In the genomic region with DNA sequence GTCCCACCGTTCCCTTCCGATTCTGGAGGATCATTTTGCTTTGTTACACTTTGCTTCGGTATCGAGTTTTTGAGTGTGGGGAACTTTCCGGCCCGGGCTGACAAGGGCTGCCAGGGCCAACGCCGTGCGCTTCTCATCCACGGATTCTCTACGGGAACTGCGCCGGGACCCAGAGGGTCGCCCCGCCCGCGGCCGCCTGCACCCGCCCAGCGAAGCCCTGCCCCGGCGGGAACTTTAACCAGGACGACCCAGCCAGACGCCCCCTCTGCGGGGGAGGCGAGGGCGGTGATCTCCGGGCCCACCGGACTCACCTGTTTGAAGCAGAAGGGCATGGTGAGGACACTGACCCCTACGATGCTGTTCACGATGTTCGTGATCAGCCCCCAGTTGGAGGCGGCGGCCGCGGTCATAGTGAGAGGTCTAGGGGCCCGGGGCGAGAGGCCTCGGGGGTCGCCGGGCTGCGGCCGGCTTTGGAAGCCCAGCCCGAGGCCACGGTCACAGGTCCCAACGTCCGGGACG, we compare ENCODE assay signal across 8 cellular contexts. TPM values are rescaled to one million over a fixed set of nuclear protein-coding genes. Genes with fewer than 3 reads are reported as not detected.
DNase-seq lines count a peak whose midpoint lies in the region; ATAC-seq and TF ChIP-seq lines count a peak whose summit lies in the region.

No MANE protein-coding gene starts in this region.

- intact Hi-C loops in mucosa of descending colon (cut with DNase I, micrococcal nuclease) = loop anchor here in 1 of 2 donors (5.0 kb wide), 1 partner anchor 178 kb away; no protein-coding TSS in a partner anchor

- peak; percentile 40 for ATAC-seq in mucosa of descending colon

- H3K27ac ChIP-seq in duodenal mucosa (ENCODE audit: low read depth, low read length) = peak overlapping the region; percentile 87

- H3K4me3 ChIP-seq in duodenal mucosa (ENCODE audit: low read depth in 1 of 2, low read length in 2 of 2) (peak overlapping the region; percentile 80 to 85), mucosa of descending colon (peak overlapping the region; percentile 77)

- no peaks in the 10 kb centered on the region for H3K9me3 Mint-ChIP-seq in HFFc6

- in situ Hi-C loops in SK-MEL-5 (cut with HindIII; ENCODE audit: low pct_unique_long_range_greater_than_20kb, low sequenced_read_pairs) = no loop called here

- peak overlapping the region; percentile 85 to 87 for H3K9ac ChIP-seq in duodenal mucosa (ENCODE audit: low read depth in 1 of 2, low read length in 2 of 2)

- H3K27me3 ChIP-seq in duodenal mucosa (ENCODE audit: control insufficient read depth in 1 of 2, insufficient read depth in 2 of 2, low read length in 2 of 2) = no peaks in the 10 kb centered on the region

- peak overlapping the region; percentile 94 for H3K4me3 Mint-ChIP-seq in HFFc6

- TF ChIP-seq CTCF in HFFc6 (IDR thresholded peaks at IDR 0.05) (no peak), mucosa of descending colon (IDR thresholded peaks at IDR 0.05) (no peak)

- H3K27ac Mint-ChIP-seq in HFFc6 = peak overlapping the region; percentile 75

- peaks cover 6 to 14% of the 10 kb centered on the region in 2 donors for H3K36me3 ChIP-seq in duodenal mucosa (ENCODE audit: control insufficient read depth in 1 of 2, insufficient read depth in 2 of 2, low read length in 2 of 2)
- H3K36me3 ChIP-seq in mucosa of descending colon (ENCODE audit: low read depth) = no peaks in the 10 kb centered on the region

- H3K9me3 ChIP-seq in duodenal mucosa (ENCODE audit: control insufficient read depth in 1 of 2, low read length in 2 of 2) (no peaks in the 10 kb centered on the region), mucosa of descending colon (no peaks in the 10 kb centered on the region)

- H3K4me1 Mint-ChIP-seq in HFFc6 (ENCODE audit: low read depth) = peaks cover 32% of the 10 kb centered on the region

- H3K4me1 ChIP-seq in duodenal mucosa (ENCODE audit: control insufficient read depth in 1 of 2, insufficient read depth in 2 of 2, low read length in 2 of 2) (peaks cover 14 to 32% of the 10 kb centered on the region in 2 donors), mucosa of descending colon (ENCODE audit: low read depth) (peaks cover 25% of the 10 kb centered on the region)

- peak; percentile 56 for DNase-seq in DMS53 (lab: John Stamatoyannopoulos, UW)
- no peak for DNase-seq in HFFc6
- peak; percentile 34 for DNase-seq in SK-MEL-5 (ENCODE audit: low read depth, low spot score)
- peak; percentile 60 to 73 (median 72) for DNase-seq in mucosa of descending colon
- no peak for DNase-seq in NCI-H345 (lab: John Stamatoyannopoulos, UW)
- no peak for DNase-seq in iPS-NIHi7 (ENCODE audit: extremely low spot score)
- no peak for DNase-seq in HuH-7 (ENCODE audit: low spot score)

- no peaks in the 10 kb centered on the region; the same call in 1 of the 2 replicates for H3K27me3 Mint-ChIP-seq in HFFc6 (ENCODE audit: insufficient read depth)

- H3K36me3 Mint-ChIP-seq in HFFc6 (ENCODE audit: low read depth) = peaks cover 5% of the 10 kb centered on the region; the same call in 1 of the 2 replicates

RNA-seq across cellular contexts. Expression of a gene that starts 0.5 kb away (rescaled TPM):
- 10 to 100 TPM; 71.2 to 88.3 (median 72.2) TPM for total RNA-seq in HFFc6 (2021; fragmentation: NEBNext Ultra II Directional; extraction: Animal tissue kit (Norgen Biotek cat#: 25700))
- total RNA-seq in SK-MEL-5 (2014; rRNA removed; shearing (Covaris generic)) = 185 and 189 TPM in 2 replicates
- polyA plus RNA-seq in SK-MEL-5 (2015; cell fraction: cytosol; rRNA removed) = 304 and 381 TPM in 2 replicates
- 306 and 317 TPM in 2 replicates for polyA plus RNA-seq in SK-MEL-5 (2015; cell fraction: nucleus; rRNA removed)
- 10 to 100 TPM; 77.0 to 95.3 (median 94.0) TPM for total RNA-seq in mucosa of descending colon

RNA-seq across cellular contexts. Expression of a gene that starts 55.5 kb away (rescaled TPM):
- 100 to 1,000 TPM in 1 of 6 experiments, 10 to 100 TPM in 5; 67.0 to 103 (median 87.9) TPM for total RNA-seq in HFFc6 (2021; fragmentation: NEBNext Ultra II Directional; extraction: Animal tissue kit (Norgen Biotek cat#: 25700))
- 171 and 174 TPM in 2 replicates for total RNA-seq in SK-MEL-5 (2014; rRNA removed; shearing (Covaris generic))
- 131 and 152 TPM in 2 replicates for polyA plus RNA-seq in SK-MEL-5 (2015; cell fraction: cytosol; rRNA removed)
- polyA plus RNA-seq in SK-MEL-5 (2015; cell fraction: nucleus; rRNA removed) = 66.0 and 70.9 TPM in 2 replicates
- 10 to 100 TPM; 24.5 to 31.6 (median 31.2) TPM for total RNA-seq in mucosa of descending colon

RNA-seq across cellular contexts. Expression of a gene that starts 55.7 kb away (rescaled TPM):
- total RNA-seq in HFFc6 (2021; fragmentation: NEBNext Ultra II Directional; extraction: Animal tissue kit (Norgen Biotek cat#: 25700)) = 10 to 100 TPM; 16.2 to 22.5 (median 19.0) TPM
- total RNA-seq in SK-MEL-5 (2014; rRNA removed; shearing (Covaris generic)) = 29.8 and 31.7 TPM in 2 replicates
- polyA plus RNA-seq in SK-MEL-5 (2015; cell fraction: cytosol; rRNA removed) = 39.4 and 44.8 TPM in 2 replicates
- 839 and 1,058 TPM in 2 replicates for polyA plus RNA-seq in SK-MEL-5 (2015; cell fraction: nucleus; rRNA removed)
- total RNA-seq in mucosa of descending colon = 10 to 100 TPM; 37.4 to 60.2 (median 50.0) TPM

Comparison
In these comparisons a context has a peak if more than half of its experiments do, and no peak if none do; other contexts are left out.
1. DNase-seq: peak in DMS53 (single experiment), SK-MEL-5 (single experiment) and mucosa of descending colon (3 of 3); none in HFFc6 (single experiment), NCI-H345 (single experiment), iPS-NIHi7 (single experiment) and HuH-7 (single experiment).